23 cellular contexts compared by ENCODE assay signal in the genomic region with DNA sequence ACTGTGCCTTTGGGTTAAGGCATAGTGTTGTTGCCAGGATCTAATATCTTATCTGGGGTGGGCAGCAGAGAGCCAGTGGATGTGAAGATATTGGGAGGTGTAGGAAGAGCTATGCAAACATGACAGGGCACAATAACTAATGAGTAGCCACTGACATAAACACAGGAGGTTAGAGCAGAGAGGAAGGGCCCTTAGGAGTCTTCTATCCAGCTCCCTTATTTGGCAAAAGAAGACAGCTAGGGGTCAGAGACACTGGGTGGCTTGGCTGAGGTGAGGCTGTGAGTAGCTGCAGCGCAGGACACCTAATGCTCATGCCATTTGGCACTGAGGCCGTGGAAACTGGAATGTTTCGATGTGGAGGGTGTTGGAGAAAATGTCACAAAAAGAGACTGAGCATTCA.
DNase-seq lines count a peak whose midpoint lies in the region; ATAC-seq, FAIRE-seq and TF ChIP-seq lines count a peak whose summit lies in the region.
"Had no signal": no experiment of that assay in that cellular context is flagged by ENCODE, and none has a peak within 500 bp of the region (broad histone marks: within the 10 kb centered on the region; RNA-seq: fewer than 3 reads in every experiment).

No MANE protein-coding gene starts in this region.

- H3K27ac Mint-ChIP-seq in T-helper 17 cell (no peak overlapping the region), astrocyte (ENCODE audit: unreplicated experiment) (no peak overlapping the region), glutamatergic neuron (ENCODE audit: unreplicated experiment) (no peak overlapping the region), progenitor cell of endocrine pancreas (peak overlapping the region; percentile 58)
- no peak overlapping the region for H3K27ac Mint-ChIP-seq in activated naive CD4-positive, alpha-beta T cell treated with anti-CD3 and anti-CD28 coated beads, Interleukin-2, amount 10 ng/mL, durations not matched to agents 7 days and 5 days
- H3K27ac Mint-ChIP-seq: GM23338, HFFc6 had no signal

- H3K9ac ChIP-seq in astrocyte (ENCODE audit: low read length): no peak overlapping the region

- H3K36me3 Mint-ChIP-seq in T-helper 17 cell (ENCODE audit: low read depth) (no peaks in the 10 kb centered on the region), astrocyte (ENCODE audit: low read depth, unreplicated experiment) (peaks cover 7% of the 10 kb centered on the region), glutamatergic neuron (ENCODE audit: unreplicated experiment) (no peaks in the 10 kb centered on the region), progenitor cell of endocrine pancreas (ENCODE audit: insufficient read depth) (peaks cover 18% of the 10 kb centered on the region)
- peaks cover 2% of the 10 kb centered on the region for H3K36me3 Mint-ChIP-seq in activated naive CD4-positive, alpha-beta T cell treated with anti-CD3 and anti-CD28 coated beads, Interleukin-2, amount 10 ng/mL, durations not matched to agents 7 days and 5 days

- no peak for TF ChIP-seq CTCF in astrocyte (IDR thresholded peaks at IDR 0.05; ENCODE audit: insufficient read depth, low read depth, low read length)
- no peak for TF ChIP-seq CTCF in glutamatergic neuron (IDR thresholded peaks at IDR 0.05; ENCODE audit: partially characterized antibody, unreplicated experiment)
- no peak for TF ChIP-seq CTCF in progenitor cell of endocrine pancreas (IDR thresholded peaks at IDR 0.05; ENCODE audit: unreplicated experiment)

- no peaks in the 10 kb centered on the region for H3K9me3 ChIP-seq in T-helper 17 cell (ENCODE audit: control insufficient read depth, low read length, poor library complexity, severe bottlenecking)
- no peaks in the 10 kb centered on the region for H3K9me3 ChIP-seq in astrocyte (ENCODE audit: insufficient read depth, low read depth, low read length)
- H3K9me3 ChIP-seq: BE2C, Caco-2 had no signal

- H3K36me3 ChIP-seq in astrocyte (ENCODE audit: insufficient read depth, low read length): no peaks in the 10 kb centered on the region
- H3K36me3 ChIP-seq: BE2C had no signal

- H3K4me3 ChIP-seq in astrocyte (ENCODE audit: insufficient read depth, low read depth, low read length): no peak overlapping the region
- H3K4me3 ChIP-seq: GM23338 had no signal

- CTCF ChIA-PET in activated naive CD4-positive, alpha-beta T cell treated with anti-CD3 and anti-CD28 coated beads, Interleukin-2, amount 10 ng/mL, durations not matched to agents 7 days and 5 days (lab: Charles Lee): no interaction called here

- H3K9me3 Mint-ChIP-seq in astrocyte (ENCODE audit: unreplicated experiment) (no peaks in the 10 kb centered on the region), glutamatergic neuron (ENCODE audit: unreplicated experiment) (peaks cover 9% of the 10 kb centered on the region), progenitor cell of endocrine pancreas (ENCODE audit: low read depth) (peaks cover 7% of the 10 kb centered on the region)
- no peaks in the 10 kb centered on the region for H3K9me3 Mint-ChIP-seq in activated naive CD4-positive, alpha-beta T cell treated with anti-CD3 and anti-CD28 coated beads, Interleukin-2, amount 10 ng/mL, durations not matched to agents 7 days and 5 days
- H3K9me3 Mint-ChIP-seq: CD4-positive, CD25-positive, alpha-beta regulatory T cell; GM23338; HFFc6; IgD-negative memory B cell had no signal

- no peak for FAIRE-seq in astrocyte (lab: Jason Lieb, UNC)
- FAIRE-seq: A204.1, D721Med, GM12892, GM18507, HTR-8/SVneo had no signal

- H3K4me1 Mint-ChIP-seq in T-helper 17 cell (peaks cover 6% of the 10 kb centered on the region), astrocyte (ENCODE audit: low read depth, unreplicated experiment) (peaks cover 16% of the 10 kb centered on the region), glutamatergic neuron (ENCODE audit: low read depth, unreplicated experiment) (peaks cover 18% of the 10 kb centered on the region), progenitor cell of endocrine pancreas (ENCODE audit: low read depth) (peaks cover 49% of the 10 kb centered on the region)
- no peaks in the 10 kb centered on the region for H3K4me1 Mint-ChIP-seq in activated naive CD4-positive, alpha-beta T cell treated with anti-CD3 and anti-CD28 coated beads, Interleukin-2, amount 10 ng/mL, durations not matched to agents 7 days and 5 days

- no peaks in the 10 kb centered on the region for H3K27me3 ChIP-seq in astrocyte (ENCODE audit: insufficient read depth, low read length)
- H3K27me3 ChIP-seq: BE2C had no signal

- H3K79me2 ChIP-seq in astrocyte (ENCODE audit: insufficient read depth, low read length): no peaks in the 10 kb centered on the region

- H3K27me3 Mint-ChIP-seq in T-helper 17 cell: no peaks in the 10 kb centered on the region
- no peaks in the 10 kb centered on the region for H3K27me3 Mint-ChIP-seq in astrocyte (ENCODE audit: low read depth, unreplicated experiment)
- peaks cover 7% of the 10 kb centered on the region for H3K27me3 Mint-ChIP-seq in glutamatergic neuron (ENCODE audit: unreplicated experiment)
- H3K27me3 Mint-ChIP-seq in progenitor cell of endocrine pancreas: no peaks in the 10 kb centered on the region
- H3K27me3 Mint-ChIP-seq in activated naive CD4-positive, alpha-beta T cell treated with anti-CD3 and anti-CD28 coated beads, Interleukin-2, amount 10 ng/mL, durations not matched to agents 7 days and 5 days: no peaks in the 10 kb centered on the region
- H3K27me3 Mint-ChIP-seq: CD4-positive, CD25-positive, alpha-beta regulatory T cell; IgD-negative memory B cell had no signal

- H3K4me3 Mint-ChIP-seq in T-helper 17 cell (peak overlapping the region; percentile 45), astrocyte (ENCODE audit: unreplicated experiment) (peak overlapping the region; percentile 41), glutamatergic neuron (ENCODE audit: unreplicated experiment) (peak overlapping the region; percentile 19), progenitor cell of endocrine pancreas (ENCODE audit: low read depth) (no peak overlapping the region)
- H3K4me3 Mint-ChIP-seq in activated naive CD4-positive, alpha-beta T cell treated with anti-CD3 and anti-CD28 coated beads, Interleukin-2, amount 10 ng/mL, durations not matched to agents 7 days and 5 days: no peak overlapping the region
- H3K4me3 Mint-ChIP-seq: CD4-positive, CD25-positive, alpha-beta regulatory T cell; GM23338; HFFc6; IgD-negative memory B cell had no signal

- DNase-seq in T-helper 17 cell (no peak), astrocyte (ENCODE audit: low read depth) (no peak), glutamatergic neuron (no peak), progenitor cell of endocrine pancreas (ENCODE audit: low spot score, unreplicated experiment) (no peak), T-helper 9 cell (no peak)
- no peak for DNase-seq in activated naive CD4-positive, alpha-beta T cell treated with anti-CD3 and anti-CD28 coated beads, Interleukin-2, amount 10 ng/mL, durations not matched to agents 7 days and 5 days
- DNase-seq: ACHN; BE2C; C1 segment of cervical spinal cord; Caco-2; CD4-positive, CD25-positive, alpha-beta regulatory T cell; GDM1; H7; HFFc6 had no signal

- H3K27ac ChIP-seq in astrocyte (ENCODE audit: low read depth, low read length): no peak overlapping the region

- no peaks in the 10 kb centered on the region for H4K20me1 ChIP-seq in astrocyte (ENCODE audit: insufficient read depth, low read length)

- H3K4me1 ChIP-seq in astrocyte (ENCODE audit: insufficient read depth, low read length): peaks cover 3% of the 10 kb centered on the region

- ATAC-seq in T-helper 17 cell: no peak
- no peak for ATAC-seq in HG03108 (IDR thresholded peaks at IDR 0.05; ENCODE audit: unreplicated experiment)
- ATAC-seq: GM23338, HCT116 had no signal

- no peak overlapping the region for H3K4me2 ChIP-seq in astrocyte (ENCODE audit: low read length)
- H3K4me2 ChIP-seq: GM23338 had no signal

- H2AFZ ChIP-seq in astrocyte (ENCODE audit: low read depth, low read length): no peak overlapping the region
- H2AFZ ChIP-seq: GM23338 had no signal

Comparison
In these comparisons a context has a peak if more than half of its experiments do, and no peak if none do; other contexts are left out.
1. H3K4me3 Mint-ChIP-seq: peak in T-helper 17 cell (single experiment), astrocyte (single experiment) and glutamatergic neuron (single experiment); none in progenitor cell of endocrine pancreas (single experiment) and activated naive CD4-positive, alpha-beta T cell treated with anti-CD3 and anti-CD28 coated beads, Interleukin-2, amount 10 ng/mL, durations not matched to agents 7 days and 5 days (single experiment).